In genomic region chr5:146091881-146092280, GRCh38 we compare ENCODE assay signal across 27 cellular contexts. TPM values are rescaled to one million over a fixed set of nuclear protein-coding genes. Genes with fewer than 3 reads are reported as not detected.
DNase-seq lines count a peak whose midpoint lies in the region; ATAC-seq and TF ChIP-seq lines count a peak whose summit lies in the region.
"Had no signal": no experiment of that assay in that cellular context is flagged by ENCODE, and none has a peak within 500 bp of the region (broad histone marks: within the 10 kb centered on the region; RNA-seq: fewer than 3 reads in every experiment).

No MANE protein-coding gene starts in this region.

- DNase-seq in RWPE2 (ENCODE audit: low spot score) (no peak), mammary epithelial cell (peak; percentile 51), foreskin keratinocyte (peak; percentile 24 to 55), NCI-H1105 treated with DMSO at 0.1 percent for 48 hours (lab: John Stamatoyannopoulos, UW) (no peak), heart right ventricle (no peak)
- DNase-seq in stimulated activated naive CD8-positive, alpha-beta T cell treated with anti-CD3 and anti-CD28 coated beads, Interleukin-15, Interleukin-2, amounts not matched to agents 100 U/mL and 50 U/mL, for 24 hours = no peak
- DNase-seq: C1 segment of cervical spinal cord; CD4-positive, alpha-beta memory T cell; COR-L47; GDM1; GOT3; HFFc6; IMR-90; KG1; MM.1S; NCI-H1417; NCI-H1694; NCI-H2029 treated with DMSO at 0.1 percent for 48 hours; NCI-H2227 treated with DMSO at 0.1 percent for 48 hours; NCI-H526 treated with DMSO at 0.1 percent for 48 hours; SIG-M5 had no signal

- H3K4me3 ChIP-seq in RWPE2 (ENCODE audit: severe bottlenecking) = no peak overlapping the region
- no peak overlapping the region for H3K4me3 ChIP-seq in mammary epithelial cell (replicated peaks in 1 of 3; ENCODE audit: insufficient read depth in 1 of 3, low read depth in 2 of 3, low read length in 3 of 3)
- H3K4me3 ChIP-seq in heart right ventricle = no peak overlapping the region
- H3K4me3 ChIP-seq: GM12878, HAP-1, SK-N-MC had no signal

- no TSS peak for BruUV-seq in mammary epithelial cell (replicated peaks; lab: Mats Ljungman, UMichigan)

- intact Hi-C loops in mammary epithelial cell (cut with micrococcal nuclease) (no loop called here), heart right ventricle (cut with DNase I) (no loop called here)

- no peak overlapping the region for H3K9ac ChIP-seq in mammary epithelial cell (ENCODE audit: insufficient read depth, low read length)

- no peaks in the 10 kb centered on the region for H3K79me2 ChIP-seq in mammary epithelial cell (ENCODE audit: insufficient read depth, low read length)

- ATAC-seq in RWPE2 (ENCODE audit: low read depth) (peak; percentile 76), foreskin keratinocyte (peak; percentile 68), GM18505 (IDR thresholded peaks at IDR 0.05; ENCODE audit: unreplicated experiment) (no peak), heart right ventricle (no peak)
- ATAC-seq in stimulated activated naive CD8-positive, alpha-beta T cell treated with anti-CD3 and anti-CD28 coated beads, Interleukin-15, Interleukin-2, amounts not matched to agents 100 U/mL and 50 U/mL, for 24 hours = no peak
- ATAC-seq: GM12878, Panc1 had no signal

- WGBS in mammary epithelial cell (ENCODE audit: low coverage, missing lambda C conversion rate) = 33% methylated on average over 3 of the region's 3 CpGs
- 95 to 97% methylated on average over 3 of the region's 3 CpGs for WGBS in heart right ventricle, 2 donors

- TF ChIP-seq CTCF in RWPE2 (IDR thresholded peaks at IDR 0.05; ENCODE audit: poor library complexity, severe bottlenecking) (no peak), mammary epithelial cell (conservative IDR thresholded peaks at IDR 0.05 in 1 of 2, IDR thresholded peaks at IDR 0.05 in 1 of 2; ENCODE audit: extremely low read depth in 1 of 2, insufficient read depth in 1 of 2, low read depth in 1 of 2, low read length in 2 of 2) (no peak), foreskin keratinocyte (conservative IDR thresholded peaks at IDR 0.05) (no peak), heart right ventricle (IDR thresholded peaks at IDR 0.05) (no peak)

- H2AFZ ChIP-seq in mammary epithelial cell (ENCODE audit: low read depth, low read length) = no peak overlapping the region

- dilution Hi-C loops in mammary epithelial cell (cut with HindIII; ENCODE audit: low sequenced_read_pairs) = no loop called here

- H3K36me3 ChIP-seq in RWPE2 (ENCODE audit: low read depth) (no peaks in the 10 kb centered on the region), mammary epithelial cell (ENCODE audit: insufficient read depth, low read length) (no peaks in the 10 kb centered on the region), heart right ventricle (no peaks in the 10 kb centered on the region)
- H3K36me3 ChIP-seq: HAP-1 had no signal

- in situ Hi-C loops in mammary epithelial cell (cut with MboI; ENCODE audit: low sequenced_read_pairs in 2 of 2) = no loop called here

- H4K20me1 ChIP-seq in mammary epithelial cell (ENCODE audit: insufficient read depth, low read length) = no peaks in the 10 kb centered on the region

- H3K4me1 ChIP-seq in RWPE2 (ENCODE audit: insufficient read depth, poor library complexity, severe bottlenecking) (no peaks in the 10 kb centered on the region), mammary epithelial cell (ENCODE audit: insufficient read depth, low read length) (no peaks in the 10 kb centered on the region), foreskin keratinocyte (peaks cover 5% of the 10 kb centered on the region), heart right ventricle (no peaks in the 10 kb centered on the region)
- H3K4me1 ChIP-seq: HAP-1 had no signal

- H3K27ac ChIP-seq in RWPE2 (ENCODE audit: poor library complexity, severe bottlenecking) (no peak overlapping the region), mammary epithelial cell (ENCODE audit: insufficient read depth, low read depth, low read length) (no peak overlapping the region), foreskin keratinocyte (no peak overlapping the region), heart right ventricle (no peak overlapping the region)
- H3K27ac ChIP-seq: SK-N-MC had no signal

- CTCF ChIA-PET in mammary epithelial cell (lab: Charles Lee; ENCODE audit: low non-redundant PET) = no interaction called here

- H3K27me3 ChIP-seq in RWPE2 (ENCODE audit: insufficient read depth, poor library complexity, severe bottlenecking) (no peaks in the 10 kb centered on the region), mammary epithelial cell (ENCODE audit: insufficient read depth, low read length) (no peaks in the 10 kb centered on the region), foreskin keratinocyte (no peaks in the 10 kb centered on the region), heart right ventricle (no peaks in the 10 kb centered on the region)

- TF ChIP-seq POLR2A in GM18505 (IDR thresholded peaks at IDR 0.05; ENCODE audit: borderline replicate concordance, extremely low read depth, insufficient read depth, insufficient read length) = no peak

- H3K9me3 ChIP-seq in RWPE2 (ENCODE audit: severe bottlenecking) (no peaks in the 10 kb centered on the region), mammary epithelial cell (replicated peaks; ENCODE audit: insufficient read depth, low read length) (no peaks in the 10 kb centered on the region), heart right ventricle (no peaks in the 10 kb centered on the region)
- H3K9me3 ChIP-seq: HAP-1 had no signal

- H3K4me2 ChIP-seq in mammary epithelial cell (ENCODE audit: insufficient read depth, low read depth, low read length) = no peak overlapping the region

RNA-seq across cellular contexts. Expression of gene PLAC8L1, which starts 13.5 kb away (rescaled TPM):
- total RNA-seq in mammary epithelial cell (not detected), foreskin keratinocyte (not detected in 2 replicates), heart right ventricle (under 1 TPM in 4 of 10 donors, not detected in 6; 0.41 to 0.98 (median 0.68) TPM)
- polyA plus RNA-seq in mammary epithelial cell (0.11 TPM), foreskin keratinocyte (0.22 and 0.27 TPM in 2 replicates), heart right ventricle (under 1 TPM in 1 of 2 donors, not detected in 1; 0.16 TPM)
- not detected for polyA minus RNA-seq in mammary epithelial cell
- total RNA-seq: IMR-90, NCI-H460 had no signal
- polyA plus RNA-seq: CD4-positive, alpha-beta memory T cell had no signal

Comparison
In these comparisons a context has a peak if more than half of its experiments do, and no peak if none do; other contexts are left out.
1. ATAC-seq: peak in RWPE2 (single experiment) and foreskin keratinocyte (single experiment); none in GM18505 (single experiment), heart right ventricle (0 of 8) and stimulated activated naive CD8-positive, alpha-beta T cell treated with anti-CD3 and anti-CD28 coated beads, Interleukin-15, Interleukin-2, amounts not matched to agents 100 U/mL and 50 U/mL, for 24 hours (single experiment).
2. DNase-seq: peak in mammary epithelial cell (single experiment) and foreskin keratinocyte (2 of 2); none in RWPE2 (single experiment), NCI-H1105 treated with DMSO at 0.1 percent for 48 hours (single experiment), heart right ventricle (0 of 2) and stimulated activated naive CD8-positive, alpha-beta T cell treated with anti-CD3 and anti-CD28 coated beads, Interleukin-15, Interleukin-2, amounts not matched to agents 100 U/mL and 50 U/mL, for 24 hours (single experiment).